8 cellular contexts compared by ENCODE assay signal in the genomic region with DNA sequence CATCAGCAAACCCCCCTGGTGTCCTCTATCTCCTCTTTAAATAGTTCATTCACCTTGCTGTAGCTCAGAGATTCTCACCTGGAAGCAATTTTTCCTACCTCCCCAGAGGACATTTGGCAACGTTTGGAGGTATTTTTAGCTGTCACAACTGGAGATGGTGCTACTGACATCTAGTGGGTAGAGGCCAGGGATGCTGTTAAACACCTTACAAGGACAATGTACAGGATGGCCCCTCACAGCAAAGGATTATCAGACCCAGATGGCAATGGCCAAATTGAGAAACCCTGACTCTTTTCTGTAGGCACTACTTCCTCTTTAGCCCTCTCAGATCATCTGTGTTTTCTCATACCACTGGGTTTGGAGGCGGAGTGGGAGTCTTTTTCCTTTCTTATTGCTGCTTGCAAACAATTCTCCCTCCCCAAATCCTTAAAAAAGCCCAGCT. TPM values are rescaled to one million over a fixed set of nuclear protein-coding genes. Genes with fewer than 3 reads are reported as not detected.
DNase-seq lines count a peak whose midpoint lies in the region; ATAC-seq and TF ChIP-seq lines count a peak whose summit lies in the region.

No MANE protein-coding gene starts in this region.

- no peak overlapping the region for H3K4me3 Mint-ChIP-seq in stimulated activated naive CD8-positive, alpha-beta T cell treated with anti-CD3 and anti-CD28 coated beads, Interleukin-15, amount 100 ng/mL, for 72 hours

- DNase-seq in DMS79 (lab: John Stamatoyannopoulos, UW) (peak; percentile 40), NOMO-1 treated with dmso at 0.1 percent for 144 hours (lab: John Stamatoyannopoulos, UW; ENCODE audit: unreplicated experiment) (peak; percentile 36), epithelial cell of proximal tubule (ENCODE audit: low read depth) (no peak), ecto neural progenitor cell (ENCODE audit: low spot score) (no peak)
- DNase-seq in stimulated activated naive CD8-positive, alpha-beta T cell treated with anti-CD3 and anti-CD28 coated beads, Interleukin-15, amount 100 ng/mL, for 72 hours, result no peak

- ATAC-seq in GM19438 (IDR thresholded peaks at IDR 0.05; ENCODE audit: low read depth, unreplicated experiment), result peak; percentile 71
- ATAC-seq in HG03442 (IDR thresholded peaks at IDR 0.05; ENCODE audit: unreplicated experiment), result peak; percentile 69
- peak; percentile 82 for ATAC-seq in stimulated activated naive CD8-positive, alpha-beta T cell treated with anti-CD3 and anti-CD28 coated beads, Interleukin-15, amount 100 ng/mL, for 72 hours
- ATAC-seq in GM18520 (IDR thresholded peaks at IDR 0.05; ENCODE audit: unreplicated experiment), result no peak

- no peak overlapping the region for H3K27ac Mint-ChIP-seq in stimulated activated naive CD8-positive, alpha-beta T cell treated with anti-CD3 and anti-CD28 coated beads, Interleukin-15, amount 100 ng/mL, for 72 hours

- no peaks in the 10 kb centered on the region for H3K27me3 Mint-ChIP-seq in stimulated activated naive CD8-positive, alpha-beta T cell treated with anti-CD3 and anti-CD28 coated beads, Interleukin-15, amount 100 ng/mL, for 72 hours

- TF ChIP-seq CTCF in epithelial cell of proximal tubule (conservative IDR thresholded peaks at IDR 0.05; ENCODE audit: low read depth, low read length), result peak; percentile 76

- H3K4me3 ChIP-seq in epithelial cell of proximal tubule (ENCODE audit: low read depth, low read length), result no peak overlapping the region

- no peaks in the 10 kb centered on the region for H3K9me3 Mint-ChIP-seq in stimulated activated naive CD8-positive, alpha-beta T cell treated with anti-CD3 and anti-CD28 coated beads, Interleukin-15, amount 100 ng/mL, for 72 hours

- peaks cover 14% of the 10 kb centered on the region for H3K4me1 Mint-ChIP-seq in stimulated activated naive CD8-positive, alpha-beta T cell treated with anti-CD3 and anti-CD28 coated beads, Interleukin-15, amount 100 ng/mL, for 72 hours

RNA-seq across cellular contexts. Expression of gene TRA2A, which starts 13.2 kb away (rescaled TPM):
- total RNA-seq in epithelial cell of proximal tubule, result 23.1 and 28.7 TPM in 2 replicates

RNA-seq across cellular contexts. Expression of gene CCDC126, which starts 52.2 kb away (rescaled TPM):
- total RNA-seq in epithelial cell of proximal tubule, result 9.9 and 13.4 TPM in 2 replicates

Comparison
In these comparisons a context has a peak if more than half of its experiments do, and no peak if none do; other contexts are left out.
1. DNase-seq: peak in DMS79 (single experiment) and NOMO-1 treated with dmso at 0.1 percent for 144 hours (single experiment); none in epithelial cell of proximal tubule (single experiment), stimulated activated naive CD8-positive, alpha-beta T cell treated with anti-CD3 and anti-CD28 coated beads, Interleukin-15, amount 100 ng/mL, for 72 hours (0 of 2) and ecto neural progenitor cell (single experiment).